In the genomic region with DNA sequence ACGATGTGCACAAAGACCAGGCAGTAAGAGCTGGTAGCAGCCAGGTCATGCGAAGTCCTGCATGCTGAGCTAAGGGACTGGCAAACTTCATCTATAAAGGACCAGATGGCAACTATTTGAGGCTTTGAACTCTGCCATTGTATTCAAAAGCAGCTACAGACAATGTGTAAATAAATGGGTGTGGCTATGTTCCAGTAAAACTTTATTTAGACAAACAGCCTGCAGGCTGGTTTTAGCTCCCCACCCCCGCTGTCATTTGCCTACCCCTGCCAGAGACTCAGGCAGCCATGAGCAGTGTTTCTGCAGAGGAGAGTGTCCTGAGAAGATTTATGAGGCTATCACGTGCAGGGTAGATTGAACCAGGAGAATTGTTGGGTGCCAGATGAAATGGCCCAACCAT, we compare ENCODE assay signal across 14 cellular contexts.
DNase-seq lines count a peak whose midpoint lies in the region; ATAC-seq and TF ChIP-seq lines count a peak whose summit lies in the region.
"Had no signal": no experiment of that assay in that cellular context is flagged by ENCODE, and none has a peak within 500 bp of the region (broad histone marks: within the 10 kb centered on the region; RNA-seq: fewer than 3 reads in every experiment).

No MANE protein-coding gene starts in this region.

- ATAC-seq in GM23338 (no peak), HG03139 (IDR thresholded peaks at IDR 0.05; ENCODE audit: unreplicated experiment) (no peak), HG02588 (IDR thresholded peaks at IDR 0.05; ENCODE audit: unreplicated experiment) (no peak)
- ATAC-seq: A549 had no signal

- H3K9me2 ChIP-seq in GM23338 (ENCODE audit: insufficient read depth), result no peaks in the 10 kb centered on the region

- H3K9me3 Mint-ChIP-seq in GM23338, result peaks cover 39% of the 10 kb centered on the region

- TF ChIP-seq CTCF in GM23338 (conservative IDR thresholded peaks at IDR 0.05; ENCODE audit: low read depth in 2 of 2), result no peak

- no CpG with 5 or more reads among the region's 4 CpGs for WGBS in mesendoderm (ENCODE audit: extremely low coverage, insufficient coverage, low lambda C conversion rate)

- no peak overlapping the region for H2AK5ac ChIP-seq in mesendoderm (ENCODE audit: low read length)

- H3K23ac ChIP-seq in mesendoderm (ENCODE audit: low read length), result no peak overlapping the region

- no peak overlapping the region for H2BK120ac ChIP-seq in mesendoderm (ENCODE audit: low read depth, low read length)

- no peak overlapping the region for H4K8ac ChIP-seq in mesendoderm (ENCODE audit: low read depth, low read length)

- no peaks in the 10 kb centered on the region for H4K20me1 ChIP-seq in GM23338 (replicated peaks; ENCODE audit: insufficient read depth)

- H3K56ac ChIP-seq in mesendoderm (ENCODE audit: low read length), result no peak overlapping the region

- H3K18ac ChIP-seq in mesendoderm (ENCODE audit: low read length), result no peak overlapping the region

- H2AFZ ChIP-seq in GM23338, result peak overlapping the region; percentile 52; the same call in 1 of the 2 replicates
- H2AFZ ChIP-seq: GM23248 had no signal

- DNase-seq in GM23338 (ENCODE audit: low spot score), result no peak
- peak; percentile 73 for DNase-seq in NCI-H345 (lab: John Stamatoyannopoulos, UW)
- DNase-seq in NCI-H748 treated with DMSO at 0.1 percent for 48 hours (lab: John Stamatoyannopoulos, UW), result peak; percentile 49
- peak; percentile 42 for DNase-seq in mesendoderm
- DNase-seq in AG08395 (ENCODE audit: low spot score), result no peak
- DNase-seq: Calu3, DMS79, GM23248 had no signal

- no peak overlapping the region for H3K27ac Mint-ChIP-seq in GM23338
- H3K27ac Mint-ChIP-seq: CD14-positive monocyte had no signal

- no peak overlapping the region for H3K4me3 Mint-ChIP-seq in GM23338
- H3K4me3 Mint-ChIP-seq: CD14-positive monocyte had no signal

- H2BK5ac ChIP-seq in mesendoderm (ENCODE audit: low read length), result no peak overlapping the region

- H3K27ac ChIP-seq in GM23338 (ENCODE audit: low read depth) (no peak overlapping the region), mesendoderm (ENCODE audit: low read depth, low read length) (no peak overlapping the region)
- H3K27ac ChIP-seq: A549, GM23248, HL-60 had no signal

- H3K79me2 ChIP-seq in GM23338 (replicated peaks; ENCODE audit: insufficient read depth) (no peaks in the 10 kb centered on the region), mesendoderm (ENCODE audit: control insufficient read depth, insufficient read depth, low read length) (no peaks in the 10 kb centered on the region)

- H3F3A ChIP-seq in GM23338 (replicated peaks; ENCODE audit: low read depth), result no peaks in the 10 kb centered on the region

- H3K9ac ChIP-seq in mesendoderm (ENCODE audit: low read length), result no peak overlapping the region
- H3K9ac ChIP-seq: GM23248 had no signal

- peak overlapping the region; percentile 43; the same call in 1 of the 2 replicates for H3K4me2 ChIP-seq in GM23338
- no peak overlapping the region for H3K4me2 ChIP-seq in mesendoderm (ENCODE audit: low read length)
- H3K4me2 ChIP-seq: A549 had no signal

- H4K5ac ChIP-seq in mesendoderm (ENCODE audit: low read length), result no peak overlapping the region

- H3K36me3 Mint-ChIP-seq in GM23338 (ENCODE audit: low read depth), result peaks cover 36% of the 10 kb centered on the region
- H3K36me3 Mint-ChIP-seq: CD14-positive monocyte had no signal

- no peaks in the 10 kb centered on the region for H3K79me1 ChIP-seq in mesendoderm (ENCODE audit: low read length)

- peaks cover 8% of the 10 kb centered on the region for H3K27me3 Mint-ChIP-seq in GM23338 (ENCODE audit: insufficient read depth, low read depth, poor library complexity)

- H3K4ac ChIP-seq in mesendoderm (ENCODE audit: low read depth, low read length), result no peak overlapping the region

- no peak overlapping the region for H2BK15ac ChIP-seq in mesendoderm (replicated peaks; ENCODE audit: low read depth)

- no peaks in the 10 kb centered on the region for H3K27me3 ChIP-seq in GM23338 (ENCODE audit: insufficient read depth)
- H3K27me3 ChIP-seq in mesendoderm (ENCODE audit: insufficient read depth, low read length, poor library complexity), result no peaks in the 10 kb centered on the region

- no peak overlapping the region for H3K4me3 ChIP-seq in GM23338
- H3K4me3 ChIP-seq in mesendoderm (ENCODE audit: low read length), result no peak overlapping the region
- H3K4me3 ChIP-seq: A549, GM23248, HAP-1 had no signal

- H3K36me3 ChIP-seq in GM23338 (ENCODE audit: insufficient read depth), result peaks cover 11% of the 10 kb centered on the region; the same call in 1 of the 2 replicates
- no peaks in the 10 kb centered on the region for H3K36me3 ChIP-seq in mesendoderm (ENCODE audit: control insufficient read depth, insufficient read depth, low read length)
- H3K36me3 ChIP-seq: HAP-1 had no signal

- H3K4me1 ChIP-seq in GM23338 (ENCODE audit: insufficient read depth) (peaks cover 6% of the 10 kb centered on the region), mesendoderm (ENCODE audit: control insufficient read depth, low read depth, low read length) (no peaks in the 10 kb centered on the region)
- H3K4me1 ChIP-seq: A549, HAP-1 had no signal

- H3K4me1 Mint-ChIP-seq in GM23338, result peaks cover 15% of the 10 kb centered on the region
- H3K4me1 Mint-ChIP-seq: CD14-positive monocyte had no signal

TF ChIP-seq in GM23338, 12 proteins besides CTCF, POLR2A, EP300 and RAD21 (continues in another document):
- TF ChIP-seq NANOG (IDR thresholded peaks at IDR 0.05; ENCODE audit: borderline replicate concordance) (no peak), ZNF331 (CRISPR knock-in tag; IDR thresholded peaks at IDR 0.05; ENCODE audit: low read depth) (no peak), POLR2AphosphoS5 (IDR thresholded peaks at IDR 0.05; ENCODE audit: low read depth) (no peak), ZNF462 (CRISPR knock-in tag; IDR thresholded peaks at IDR 0.05) (no peak), CREB1 (CRISPR knock-in tag; IDR thresholded peaks at IDR 0.05; ENCODE audit: low read depth) (no peak)
- TF ChIP-seq, protein P1, sequence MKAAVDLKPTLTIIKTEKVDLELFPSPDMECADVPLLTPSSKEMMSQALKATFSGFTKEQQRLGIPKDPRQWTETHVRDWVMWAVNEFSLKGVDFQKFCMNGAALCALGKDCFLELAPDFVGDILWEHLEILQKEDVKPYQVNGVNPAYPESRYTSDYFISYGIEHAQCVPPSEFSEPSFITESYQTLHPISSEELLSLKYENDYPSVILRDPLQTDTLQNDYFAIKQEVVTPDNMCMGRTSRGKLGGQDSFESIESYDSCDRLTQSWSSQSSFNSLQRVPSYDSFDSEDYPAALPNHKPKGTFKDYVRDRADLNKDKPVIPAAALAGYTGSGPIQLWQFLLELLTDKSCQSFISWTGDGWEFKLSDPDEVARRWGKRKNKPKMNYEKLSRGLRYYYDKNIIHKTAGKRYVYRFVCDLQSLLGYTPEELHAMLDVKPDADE (IDR thresholded peaks at IDR 0.05), result no peak

Comparison
In these comparisons a context has a peak if more than half of its experiments do, and no peak if none do; other contexts are left out.
1. DNase-seq: peak in NCI-H345 (single experiment), NCI-H748 treated with DMSO at 0.1 percent for 48 hours (single experiment) and mesendoderm (single experiment); none in GM23338 (single experiment) and AG08395 (single experiment).